8 cellular contexts compared by ENCODE assay signal in the genomic region with DNA sequence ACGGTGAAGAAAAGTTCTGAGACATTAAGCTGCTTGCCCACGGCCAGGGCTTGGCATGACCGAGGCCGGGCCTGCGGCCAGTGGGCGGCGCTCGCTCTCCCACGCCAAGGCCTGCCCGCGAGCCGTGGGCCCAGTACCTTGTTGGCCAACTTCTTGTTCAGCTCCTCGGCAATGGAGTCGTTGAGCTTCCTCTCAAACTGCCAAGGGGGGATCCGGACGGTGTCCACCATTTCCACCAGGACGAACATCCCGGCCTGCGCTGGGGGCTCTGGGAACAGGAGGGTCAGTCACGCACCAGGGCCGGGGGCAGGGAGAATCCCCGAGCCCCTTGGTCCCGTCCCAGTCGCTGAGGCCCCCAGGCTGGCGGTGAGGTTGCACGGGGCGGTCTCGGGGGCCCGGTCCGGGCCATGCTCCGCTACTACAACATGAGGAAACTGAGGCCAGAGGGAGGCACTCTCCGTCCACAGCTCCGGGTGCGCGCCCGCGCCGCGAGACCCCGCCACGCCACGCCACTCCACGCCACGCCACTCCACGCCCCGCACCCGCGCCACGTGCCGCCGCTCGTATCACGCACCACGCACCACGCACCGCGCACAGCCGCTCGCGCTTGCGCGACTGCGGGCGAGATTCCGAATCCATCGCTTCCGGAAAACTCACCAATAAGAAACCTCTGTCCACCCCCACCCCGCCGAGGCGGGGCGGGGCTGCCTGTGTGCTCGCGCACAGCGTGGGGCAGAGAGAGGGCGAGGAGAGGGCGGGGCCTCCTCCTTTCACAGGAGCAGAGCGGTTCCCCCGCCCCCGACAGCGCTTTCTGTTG. TPM values are rescaled to one million over a fixed set of nuclear protein-coding genes. Genes with fewer than 3 reads are reported as not detected.
DNase-seq lines count a peak whose midpoint lies in the region; ATAC-seq and TF ChIP-seq lines count a peak whose summit lies in the region.

Gene POLR3H (minus strand): TSS at position 617 of the 817 bp plus-strand sequence. CDS start 369 bp downstream, at position 248.

- intact Hi-C loops in PC-3 (cut with micrococcal nuclease): no loop called here

- DNase-seq in DMS53 (lab: John Stamatoyannopoulos, UW) (peak; percentile 99), PC-3 (peak; percentile 96), activated T-cell treated with anti-CD3 and anti-CD28 coated beads for 48 hours (ENCODE audit: low read depth) (peak; percentile 98), epithelial cell of proximal tubule (ENCODE audit: low read depth) (peak; percentile 54)
- peak; percentile 96 for DNase-seq in Jurkat, Clone E6-1 (ENCODE audit: low read depth, low spot score)
- peak; percentile 98 for DNase-seq in stimulated activated CD8-positive, alpha-beta memory T cell treated with anti-CD3 and anti-CD28 coated beads, Interleukin-4, amount 100 ng/mL, for 48 hours

- peak within 1 kb of the TSS; percentile 98 for H3K9ac ChIP-seq in PC-3 (ENCODE audit: low read length)
- H3K9ac ChIP-seq in mucosa of rectum (ENCODE audit: low read depth in 1 of 2, low read length in 2 of 2): peak within 1 kb of the TSS; percentile 70 to 76

- no peaks in the 10 kb centered on the region for H3K9me3 ChIP-seq in PC-3 (ENCODE audit: low read length)
- no peaks in the 10 kb centered on the region for H3K9me3 ChIP-seq in mucosa of rectum (ENCODE audit: control insufficient read depth in 2 of 2, low read length in 2 of 2)

- peak within 1 kb of the TSS; percentile 95 for H3K4me3 ChIP-seq in Jurkat, Clone E6-1 (ENCODE audit: low read length)
- peak within 1 kb of the TSS; percentile 98 for H3K4me3 ChIP-seq in PC-3 (ENCODE audit: low read length)
- H3K4me3 ChIP-seq in epithelial cell of proximal tubule (ENCODE audit: low read depth, low read length): peak within 1 kb of the TSS; percentile 85
- peak within 1 kb of the TSS; percentile 84 to 90 for H3K4me3 ChIP-seq in mucosa of rectum (ENCODE audit: low read length in 2 of 2)

- CTCF ChIA-PET in PC-3 (lab: Charles Lee): interaction anchor here (0.5 to 1.2 kb wide), 2 partner anchors 45 to 254 kb away, joined by 3 to 11 read pairs; partner anchors contain the start of gene PMM1

- no peaks in the 10 kb centered on the region for H3K27me3 ChIP-seq in PC-3 (ENCODE audit: low read length)
- no peaks in the 10 kb centered on the region for H3K27me3 ChIP-seq in mucosa of rectum (ENCODE audit: control insufficient read depth in 2 of 2, insufficient read depth in 2 of 2, low read length in 2 of 2)

- peak within 1 kb of the TSS; percentile 82 for H2AFZ ChIP-seq in PC-3 (ENCODE audit: low read length)

- H3K4me1 ChIP-seq in PC-3 (ENCODE audit: insufficient read depth, low read length): 0 out of 2 replicates have a peak, but pooled peaks cover 6% of the 10 kb centered on the region
- peaks cover 8 to 17% of the 10 kb centered on the region in 2 donors for H3K4me1 ChIP-seq in mucosa of rectum (ENCODE audit: control insufficient read depth in 2 of 2, insufficient read depth in 2 of 2, low read length in 2 of 2)

- no peaks in the 10 kb centered on the region for H3F3A ChIP-seq in PC-3 (ENCODE audit: low read length, unreplicated experiment)

- H3K9me2 ChIP-seq in PC-3 (replicated peaks; ENCODE audit: low read length): no peaks in the 10 kb centered on the region

- H3K36me3 ChIP-seq in PC-3 (ENCODE audit: low read depth, low read length) (no peaks in the 10 kb centered on the region), mucosa of rectum (ENCODE audit: control insufficient read depth in 2 of 2, insufficient read depth in 2 of 2, low read length in 2 of 2) (peaks cover 6% of the 10 kb centered on the region in 2 donors)

- BruUV-seq in PC-3 (replicated peaks; lab: Mats Ljungman, UMichigan): TSS peak; percentile 48

- peak within 1 kb of the TSS; percentile 98 for H3K4me2 ChIP-seq in PC-3 (ENCODE audit: low read length)

- TF ChIP-seq CTCF in PC-3 (conservative IDR thresholded peaks at IDR 0.05; ENCODE audit: low read depth, low read length): peak; percentile 73
- TF ChIP-seq CTCF in epithelial cell of proximal tubule (conservative IDR thresholded peaks at IDR 0.05; ENCODE audit: low read depth, low read length): peak; percentile 74

- H4K20me1 ChIP-seq in PC-3 (ENCODE audit: low read length): peaks cover 20% of the 10 kb centered on the region

- H3K79me2 ChIP-seq in PC-3 (ENCODE audit: low read length): peaks cover 52% of the 10 kb centered on the region

- H3K27ac ChIP-seq in PC-3 (ENCODE audit: low read length) (peak within 1 kb of the TSS; percentile 57), mucosa of rectum (ENCODE audit: low read depth in 2 of 2, low read length in 2 of 2) (peak within 1 kb of the TSS; percentile 72 to 82)

- POLR2A ChIA-PET in PC-3 (lab: Charles Lee; ENCODE audit: unreplicated experiment): no interaction called here

- ATAC-seq in GM21576 (IDR thresholded peaks at IDR 0.05; ENCODE audit: unreplicated experiment) (peak; percentile 84), PC-3 (peak; percentile 95)

RNA-seq across cellular contexts. Expression of gene POLR3H, which starts in this region (rescaled TPM):
- polyA plus RNA-seq in Jurkat, Clone E6-1 (2012; ENCODE audit: insufficient read depth, insufficient read length): 53.1 TPM
- total RNA-seq in PC-3 (2014; rRNA removed) (21.2 and 30.4 TPM in 2 replicates), epithelial cell of proximal tubule (9.5 and 17.0 TPM in 2 replicates)

Comparison
In these comparisons a context has a peak if more than half of its experiments do, and no peak if none do; other contexts are left out.
1. Peak in every context shown above with its lines: DNase-seq, ATAC-seq, H3K4me3 ChIP-seq and H3K27ac ChIP-seq.